In genomic region chr20:24694157-24694726, GRCh38 we compare ENCODE assay signal across 24 cellular contexts.
A peak's percentile ranks its signal among the peaks of the same experiment; 100 is the strongest.
DNase-seq lines count a peak whose midpoint lies in the region; ATAC-seq and TF ChIP-seq lines count a peak whose summit lies in the region.
"Had no signal": no experiment of that assay in that cellular context is flagged by ENCODE, and none has a peak within 500 bp of the region (broad histone marks: within the 10 kb centered on the region; RNA-seq: fewer than 3 reads in every experiment).

No MANE protein-coding gene starts in this region.

- ATAC-seq in activated CD8-positive, alpha-beta memory T cell treated with anti-CD3 and anti-CD28 coated beads, Interleukin-2, amount 10 ng/mL, durations not matched to agents 7 days and 5 days = no peak
- ATAC-seq in HG03442 (IDR thresholded peaks at IDR 0.05; ENCODE audit: unreplicated experiment) = no peak

- no peaks in the 10 kb centered on the region for H3K9me3 ChIP-seq in testis
- no peaks in the 10 kb centered on the region for H3K9me3 ChIP-seq in CD4-positive, alpha-beta memory T cell (ENCODE audit: control insufficient read depth in 1 of 2, low read length in 2 of 2)
- H3K9me3 ChIP-seq: BE2C, tibial nerve had no signal

- H3K9me3 Mint-ChIP-seq in activated CD4-positive, alpha-beta memory T cell treated with anti-CD3 and anti-CD28 coated beads, Interleukin-2, amount 10 ng/mL, durations not matched to agents 7 days and 5 days = no peaks in the 10 kb centered on the region
- no peaks in the 10 kb centered on the region for H3K9me3 Mint-ChIP-seq in activated CD4-positive, alpha-beta memory T cell treated with anti-CD3 and anti-CD28 coated beads for 36 hours
- no peaks in the 10 kb centered on the region for H3K9me3 Mint-ChIP-seq in activated CD8-positive, alpha-beta memory T cell treated with anti-CD3 and anti-CD28 coated beads, Interleukin-2, amount 10 ng/mL, durations not matched to agents 7 days and 5 days (ENCODE audit: low read depth)
- peaks cover 0 to 2% (median 0%) of the 10 kb centered on the region in 8 donors for H3K9me3 Mint-ChIP-seq in CD4-positive, alpha-beta memory T cell

- intact Hi-C loops in activated CD4-positive, alpha-beta memory T cell treated with anti-CD3 and anti-CD28 coated beads for 36 hours (cut with micrococcal nuclease) = no loop called here
- intact Hi-C loops in testis (cut with DNase I; ENCODE audit: low total_unique reads) = no loop called here
- intact Hi-C loops in CD4-positive, alpha-beta memory T cell (cut with micrococcal nuclease) = no loop called here

- no peak overlapping the region for H3K4me3 Mint-ChIP-seq in activated CD4-positive, alpha-beta memory T cell treated with anti-CD3 and anti-CD28 coated beads, Interleukin-2, amount 10 ng/mL, durations not matched to agents 7 days and 5 days
- H3K4me3 Mint-ChIP-seq in activated CD4-positive, alpha-beta memory T cell treated with anti-CD3 and anti-CD28 coated beads for 36 hours = no peak overlapping the region
- no peak overlapping the region for H3K4me3 Mint-ChIP-seq in activated CD8-positive, alpha-beta memory T cell treated with anti-CD3 and anti-CD28 coated beads, Interleukin-2, amount 10 ng/mL, durations not matched to agents 7 days and 5 days
- no peak overlapping the region for H3K4me3 Mint-ChIP-seq in CD4-positive, alpha-beta memory T cell

- TF ChIP-seq POLR2A in testis (IDR thresholded peaks at IDR 0.05) = no peak

- peak; percentile 7 for DNase-seq in activated CD4-positive, alpha-beta memory T cell treated with anti-CD3 and anti-CD28 coated beads, Interleukin-2, amount 10 ng/mL, durations not matched to agents 7 days and 5 days
- no peak for DNase-seq in activated CD4-positive, alpha-beta memory T cell treated with anti-CD3 and anti-CD28 coated beads for 36 hours
- DNase-seq in activated CD8-positive, alpha-beta memory T cell treated with anti-CD3 and anti-CD28 coated beads, Interleukin-2, amount 10 ng/mL, durations not matched to agents 7 days and 5 days = peak; percentile 29
- DNase-seq in mucosa of gallbladder (ENCODE audit: low spot score) (peak; percentile 9), testis (peak; percentile 50), kidney tubule cell (ENCODE audit: low spot score) (no peak)
- no peak for DNase-seq in CD4-positive, alpha-beta memory T cell
- DNase-seq: activated CD4-positive, alpha-beta T cell treated with anti-CD3 and anti-CD28 coated beads for 48 hours; activated gamma-delta T cell treated with Interleukin-2 at 50 U/mL for 16 hours; BE2C; brain microvascular endothelial cell; COR-L47; cortex of kidney; DMS79 treated with DMSO at 0.1 percent for 48 hours; left cardiac atrium; NCI-H1105; NCI-H2081; NCI-H82; SHP77 treated with DMSO at 0.1 percent for 48 hours; small intestine; stimulated activated naive CD4-positive, alpha-beta T cell; T-helper 1 cell had no signal

- POLR2A ChIA-PET in activated CD4-positive, alpha-beta memory T cell treated with anti-CD3 and anti-CD28 coated beads, Interleukin-2, amount 10 ng/mL, durations not matched to agents 7 days and 5 days (lab: Charles Lee) = no interaction called here
- POLR2A ChIA-PET in activated CD4-positive, alpha-beta memory T cell treated with anti-CD3 and anti-CD28 coated beads for 36 hours (lab: Charles Lee) = no interaction called here
- POLR2A ChIA-PET in CD4-positive, alpha-beta memory T cell (lab: Charles Lee; ENCODE audit: partially characterized antibody) = no interaction called here

- no peaks in the 10 kb centered on the region for H3K27me3 ChIP-seq in testis
- H3K27me3 ChIP-seq in CD4-positive, alpha-beta memory T cell (ENCODE audit: insufficient read depth, low read length) = no peaks in the 10 kb centered on the region
- H3K27me3 ChIP-seq: BE2C, brain microvascular endothelial cell, tibial nerve had no signal

- H3K36me3 Mint-ChIP-seq in activated CD4-positive, alpha-beta memory T cell treated with anti-CD3 and anti-CD28 coated beads, Interleukin-2, amount 10 ng/mL, durations not matched to agents 7 days and 5 days (ENCODE audit: low read depth) = no peaks in the 10 kb centered on the region
- H3K36me3 Mint-ChIP-seq in activated CD4-positive, alpha-beta memory T cell treated with anti-CD3 and anti-CD28 coated beads for 36 hours = no peaks in the 10 kb centered on the region
- H3K36me3 Mint-ChIP-seq in activated CD8-positive, alpha-beta memory T cell treated with anti-CD3 and anti-CD28 coated beads, Interleukin-2, amount 10 ng/mL, durations not matched to agents 7 days and 5 days = no peaks in the 10 kb centered on the region
- peaks cover 0 to 3% of the 10 kb centered on the region in 2 donors for H3K36me3 Mint-ChIP-seq in CD4-positive, alpha-beta memory T cell

- H3K4me3 ChIP-seq in testis = no peak overlapping the region
- no peak overlapping the region for H3K4me3 ChIP-seq in CD4-positive, alpha-beta memory T cell (ENCODE audit: low read length in 2 of 2)
- H3K4me3 ChIP-seq: tibial nerve had no signal

- no peaks in the 10 kb centered on the region for H3K4me1 Mint-ChIP-seq in activated CD4-positive, alpha-beta memory T cell treated with anti-CD3 and anti-CD28 coated beads, Interleukin-2, amount 10 ng/mL, durations not matched to agents 7 days and 5 days
- no peaks in the 10 kb centered on the region for H3K4me1 Mint-ChIP-seq in activated CD4-positive, alpha-beta memory T cell treated with anti-CD3 and anti-CD28 coated beads for 36 hours (ENCODE audit: low read depth)
- H3K4me1 Mint-ChIP-seq in activated CD8-positive, alpha-beta memory T cell treated with anti-CD3 and anti-CD28 coated beads, Interleukin-2, amount 10 ng/mL, durations not matched to agents 7 days and 5 days = no peaks in the 10 kb centered on the region
- no peaks in the 10 kb centered on the region for H3K4me1 Mint-ChIP-seq in CD4-positive, alpha-beta memory T cell

- H3K27ac Mint-ChIP-seq in activated CD4-positive, alpha-beta memory T cell treated with anti-CD3 and anti-CD28 coated beads, Interleukin-2, amount 10 ng/mL, durations not matched to agents 7 days and 5 days = no peak overlapping the region
- H3K27ac Mint-ChIP-seq in activated CD4-positive, alpha-beta memory T cell treated with anti-CD3 and anti-CD28 coated beads for 36 hours = no peak overlapping the region
- no peak overlapping the region for H3K27ac Mint-ChIP-seq in activated CD8-positive, alpha-beta memory T cell treated with anti-CD3 and anti-CD28 coated beads, Interleukin-2, amount 10 ng/mL, durations not matched to agents 7 days and 5 days
- no peak overlapping the region for H3K27ac Mint-ChIP-seq in CD4-positive, alpha-beta memory T cell

- CTCF ChIA-PET in activated CD4-positive, alpha-beta memory T cell treated with anti-CD3 and anti-CD28 coated beads, Interleukin-2, amount 10 ng/mL, durations not matched to agents 7 days and 5 days (lab: Charles Lee) = no interaction called here
- CTCF ChIA-PET in activated CD4-positive, alpha-beta memory T cell treated with anti-CD3 and anti-CD28 coated beads for 36 hours (lab: Charles Lee) = no interaction called here
- CTCF ChIA-PET in activated CD8-positive, alpha-beta memory T cell treated with anti-CD3 and anti-CD28 coated beads, Interleukin-2, amount 10 ng/mL, durations not matched to agents 7 days and 5 days (lab: Charles Lee) = no interaction called here
- CTCF ChIA-PET in CD4-positive, alpha-beta memory T cell (lab: Charles Lee; ENCODE audit: partially characterized antibody) = no interaction called here

- H3K36me3 ChIP-seq in testis (ENCODE audit: low read depth, missing control alignments) = no peaks in the 10 kb centered on the region
- H3K36me3 ChIP-seq in CD4-positive, alpha-beta memory T cell (ENCODE audit: insufficient read depth, low read length) = no peaks in the 10 kb centered on the region
- H3K36me3 ChIP-seq: BE2C, brain microvascular endothelial cell, tibial nerve had no signal

- H3K4me1 ChIP-seq in testis = peaks cover 14% of the 10 kb centered on the region
- no peaks in the 10 kb centered on the region for H3K4me1 ChIP-seq in CD4-positive, alpha-beta memory T cell (ENCODE audit: insufficient read depth, low read length)
- H3K4me1 ChIP-seq: BE2C had no signal

- no peak overlapping the region for H3K27ac ChIP-seq in testis
- H3K27ac ChIP-seq in CD4-positive, alpha-beta memory T cell (ENCODE audit: low read depth, low read length) = no peak overlapping the region
- H3K27ac ChIP-seq: brain microvascular endothelial cell, tibial nerve had no signal

- TF ChIP-seq CTCF in testis (IDR thresholded peaks at IDR 0.05) = no peak

- no peaks in the 10 kb centered on the region for H3K27me3 Mint-ChIP-seq in activated CD4-positive, alpha-beta memory T cell treated with anti-CD3 and anti-CD28 coated beads, Interleukin-2, amount 10 ng/mL, durations not matched to agents 7 days and 5 days
- peaks cover 9% of the 10 kb centered on the region for H3K27me3 Mint-ChIP-seq in activated CD4-positive, alpha-beta memory T cell treated with anti-CD3 and anti-CD28 coated beads for 36 hours
- peaks cover 14% of the 10 kb centered on the region for H3K27me3 Mint-ChIP-seq in activated CD8-positive, alpha-beta memory T cell treated with anti-CD3 and anti-CD28 coated beads, Interleukin-2, amount 10 ng/mL, durations not matched to agents 7 days and 5 days
- H3K27me3 Mint-ChIP-seq in CD4-positive, alpha-beta memory T cell = peaks cover 1 to 15% of the 10 kb centered on the region in 2 donors

- WGBS in testis, 2 donors = 38 to 54% methylated on average over 11 to 12 of the region's 12 CpGs

Comparison
In these comparisons a context has a peak if more than half of its experiments do, and no peak if none do; other contexts are left out.
1. DNase-seq: peak in activated CD4-positive, alpha-beta memory T cell treated with anti-CD3 and anti-CD28 coated beads, Interleukin-2, amount 10 ng/mL, durations not matched to agents 7 days and 5 days (single experiment), activated CD8-positive, alpha-beta memory T cell treated with anti-CD3 and anti-CD28 coated beads, Interleukin-2, amount 10 ng/mL, durations not matched to agents 7 days and 5 days (single experiment), mucosa of gallbladder (single experiment) and testis (single experiment); none in activated CD4-positive, alpha-beta memory T cell treated with anti-CD3 and anti-CD28 coated beads for 36 hours (single experiment), CD4-positive, alpha-beta memory T cell (0 of 5) and kidney tubule cell (single experiment).